1 cellular context compared by ENCODE assay signal in genomic region chr5:10678236-10678635, GRCh38.
TF ChIP-seq lines count a peak whose summit lies in the region.

No MANE protein-coding gene starts in this region.

TF ChIP-seq in IMR-90, 13 proteins besides CTCF, POLR2A, EP300 and RAD21:
- TF ChIP-seq RCOR1 (IDR thresholded peaks at IDR 0.05; ENCODE audit: insufficient replicate concordance, low read length): no peak
- no peak for TF ChIP-seq MAFK (IDR thresholded peaks at IDR 0.05; ENCODE audit: low read depth, low read length)
- TF ChIP-seq RFX5 (IDR thresholded peaks at IDR 0.05; ENCODE audit: low read depth, low read length): no peak
- no peak for TF ChIP-seq CEBPB (IDR thresholded peaks at IDR 0.05; ENCODE audit: low read depth, low read length)
- TF ChIP-seq SMC3 (IDR thresholded peaks at IDR 0.05; ENCODE audit: low read depth, low read length): no peak
- no peak for TF ChIP-seq BHLHE40 (IDR thresholded peaks at IDR 0.05; ENCODE audit: low read depth, low read length)
- no peak for TF ChIP-seq FOS (IDR thresholded peaks at IDR 0.05; ENCODE audit: low read depth, low read length)
- no peak for TF ChIP-seq CHD1 (IDR thresholded peaks at IDR 0.05; ENCODE audit: low read depth, low read length)
- TF ChIP-seq, protein P1, sequence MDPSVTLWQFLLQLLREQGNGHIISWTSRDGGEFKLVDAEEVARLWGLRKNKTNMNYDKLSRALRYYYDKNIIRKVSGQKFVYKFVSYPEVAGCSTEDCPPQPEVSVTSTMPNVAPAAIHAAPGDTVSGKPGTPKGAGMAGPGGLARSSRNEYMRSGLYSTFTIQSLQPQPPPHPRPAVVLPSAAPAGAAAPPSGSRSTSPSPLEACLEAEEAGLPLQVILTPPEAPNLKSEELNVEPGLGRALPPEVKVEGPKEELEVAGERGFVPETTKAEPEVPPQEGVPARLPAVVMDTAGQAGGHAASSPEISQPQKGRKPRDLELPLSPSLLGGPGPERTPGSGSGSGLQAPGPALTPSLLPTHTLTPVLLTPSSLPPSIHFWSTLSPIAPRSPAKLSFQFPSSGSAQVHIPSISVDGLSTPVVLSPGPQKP (IDR thresholded peaks at IDR 0.05; ENCODE audit: borderline replicate concordance, low read depth, low read length): no peak
- TF ChIP-seq NFE2L2 (IDR thresholded peaks at IDR 0.05; ENCODE audit: low read depth, low read length): no peak
- no peak for TF ChIP-seq MXI1 (IDR thresholded peaks at IDR 0.05; ENCODE audit: borderline replicate concordance, low read depth, low read length)
